ENCODE assay signal across 25 cellular contexts in genomic region chr10:70247360-70247759, GRCh38. TPM values are rescaled to one million over a fixed set of nuclear protein-coding genes. Genes with fewer than 3 reads are reported as not detected.
DNase-seq lines count a peak whose midpoint lies in the region; TF ChIP-seq lines count a peak whose summit lies in the region.
"Had no signal": no experiment of that assay in that cellular context is flagged by ENCODE, and none has a peak within 500 bp of the region (broad histone marks: within the 10 kb centered on the region; RNA-seq: fewer than 3 reads in every experiment).

No MANE protein-coding gene starts in this region.

- peak; percentile 51 for DNase-seq in NCI-H1105 treated with DMSO at 0.1 percent for 48 hours (lab: John Stamatoyannopoulos, UW)
- DNase-seq in NCI-H1105 (lab: John Stamatoyannopoulos, UW), result no peak
- DNase-seq in NCI-H748 (lab: John Stamatoyannopoulos, UW; ENCODE audit: unreplicated experiment), result peak; percentile 64
- DNase-seq in testis, result no peak
- no peak for DNase-seq in medulla oblongata (ENCODE audit: extremely low spot score)
- DNase-seq in T-helper 9 cell, result no peak
- DNase-seq: 8988T; CD8-positive, alpha-beta memory T cell; MM.1S; NCI-H1048; NCI-H187 treated with DMSO at 0.1 percent for 48 hours; NCI-H2171; NCI-H345; NCI-H524; RPMI8226; SHP77 had no signal

- H3K4me3 ChIP-seq in endocrine pancreas (ENCODE audit: control insufficient read depth, insufficient read depth, low read length) (peak overlapping the region; percentile 65), testis (no peak overlapping the region)
- H3K4me3 ChIP-seq: BLaER1 treated with 17β-estradiol and CSF1 and Interleukin-3, amounts not matched to agents 10 nM and 100 nM; GM23338; HAP-1; K562; PC-9 had no signal

- no peaks in the 10 kb centered on the region for H3K9me3 ChIP-seq in endocrine pancreas (ENCODE audit: control insufficient read depth, low read length)
- H3K9me3 ChIP-seq in testis, result no peaks in the 10 kb centered on the region
- H3K9me3 ChIP-seq: BLaER1 treated with 17β-estradiol and CSF1 and Interleukin-3, amounts not matched to agents 10 nM and 100 nM had no signal

- intact Hi-C loops in testis (cut with DNase I; ENCODE audit: low total_unique reads), result no loop called here

- H3K27me3 ChIP-seq in endocrine pancreas (ENCODE audit: control insufficient read depth, insufficient read depth, low read length) (no peaks in the 10 kb centered on the region), testis (no peaks in the 10 kb centered on the region)
- H3K27me3 ChIP-seq: BLaER1 treated with 17β-estradiol and CSF1 and Interleukin-3, amounts not matched to agents 10 nM and 100 nM had no signal

- no peaks in the 10 kb centered on the region for H3K4me1 ChIP-seq in endocrine pancreas (ENCODE audit: control insufficient read depth, insufficient read depth, low read length)
- H3K4me1 ChIP-seq in testis, result no peaks in the 10 kb centered on the region
- H3K4me1 ChIP-seq: BLaER1 treated with 17β-estradiol and CSF1 and Interleukin-3, amounts not matched to agents 10 nM and 100 nM had no signal

- no peak overlapping the region for H3K9ac ChIP-seq in endocrine pancreas (ENCODE audit: control insufficient read depth, insufficient read depth, low read length)
- H3K9ac ChIP-seq: BLaER1 treated with 17β-estradiol and CSF1 and Interleukin-3, amounts not matched to agents 10 nM and 100 nM had no signal

- no peak for TF ChIP-seq CTCF in testis (IDR thresholded peaks at IDR 0.05)

- no peak overlapping the region for H3K27ac ChIP-seq in testis
- H3K27ac ChIP-seq: BLaER1 treated with 17β-estradiol and CSF1 and Interleukin-3, amounts not matched to agents 10 nM and 100 nM; HL-60; PC-9 had no signal

- TF ChIP-seq POLR2A in testis (IDR thresholded peaks at IDR 0.05), result no peak

- H3K36me3 ChIP-seq in endocrine pancreas (ENCODE audit: control insufficient read depth, insufficient read depth, low read length) (no peaks in the 10 kb centered on the region), testis (ENCODE audit: low read depth, missing control alignments) (no peaks in the 10 kb centered on the region)
- H3K36me3 ChIP-seq: BLaER1 treated with 17β-estradiol and CSF1 and Interleukin-3, amounts not matched to agents 10 nM and 100 nM; HAP-1 had no signal

- WGBS in testis, 2 donors, result 81 to 83% methylated on average over 6 of the region's 6 CpGs

RNA-seq across cellular contexts. Expression of gene PPA1, which starts 14.1 kb away (rescaled TPM):
- 100 to 1,000 TPM; 110 to 136 TPM for total RNA-seq in testis
- polyA plus RNA-seq in testis (ENCODE audit: insufficient read depth, low read depth, low replicate concordance), result 143 TPM

RNA-seq across cellular contexts. Expression of gene NPFFR1, which starts 36.4 kb away (rescaled TPM):
- 1 to 10 TPM; 2.8 to 6.6 TPM for total RNA-seq in testis
- polyA plus RNA-seq in testis (ENCODE audit: insufficient read depth, low read depth, low replicate concordance), result 2.6 TPM
- total RNA-seq: CD8-positive, alpha-beta memory T cell; Daoy had no signal
- polyA plus RNA-seq: CD8-positive, alpha-beta memory T cell; HepG2; K562 had no signal

Comparison
In these comparisons a context has a peak if more than half of its experiments do, and no peak if none do; other contexts are left out.
1. DNase-seq: peak in NCI-H1105 treated with DMSO at 0.1 percent for 48 hours (single experiment) and NCI-H748 (single experiment); none in NCI-H1105 (single experiment), testis (single experiment), medulla oblongata (single experiment) and T-helper 9 cell (single experiment).